14 cellular contexts compared by ENCODE assay signal in genomic region chr4:52996261-52997131, GRCh38.
DNase-seq lines count a peak whose midpoint lies in the region; ATAC-seq and TF ChIP-seq lines count a peak whose summit lies in the region.
"Had no signal": no experiment of that assay in that cellular context is flagged by ENCODE, and none has a peak within 500 bp of the region (broad histone marks: within the 10 kb centered on the region; RNA-seq: fewer than 3 reads in every experiment).

No MANE protein-coding gene starts in this region.

- no peak overlapping the region for H4K91ac ChIP-seq in IMR-90 (ENCODE audit: insufficient read depth, low read depth, low read length)

- H2BK120ac ChIP-seq in IMR-90 (ENCODE audit: low read depth, low read length) = no peak overlapping the region

- no peaks in the 10 kb centered on the region for H4K20me1 ChIP-seq in IMR-90 (ENCODE audit: insufficient read depth, low read length)

- TF ChIP-seq CTCF in IMR-90 (conservative IDR thresholded peaks at IDR 0.05; ENCODE audit: low read depth, low read length) (no peak), liver (IDR thresholded peaks at IDR 0.05; ENCODE audit: low read depth, low read length, missing input control) (no peak)
- no peak for TF ChIP-seq CTCF in CD4-positive, alpha-beta T cell (IDR thresholded peaks at IDR 0.05)

- no peaks in the 10 kb centered on the region for H3K9me3 Mint-ChIP-seq in CD4-positive, alpha-beta T cell
- H3K9me3 Mint-ChIP-seq: neural crest cell had no signal

- H3K79me1 ChIP-seq in IMR-90 (ENCODE audit: low read depth in 1 of 2, low read length in 2 of 2) = peaks cover 0 to 10% of the 10 kb centered on the region in 2 experiments; a peak in 1 of 4 replicates

- H3K18ac ChIP-seq in IMR-90 (ENCODE audit: low read depth, low read length) = peak overlapping the region; percentile 34; the same call in 1 of the 2 replicates

- no peak overlapping the region for H2BK5ac ChIP-seq in IMR-90 (ENCODE audit: low read depth, low read length, poor library complexity, severe bottlenecking)

- H3K4me1 Mint-ChIP-seq in CD4-positive, alpha-beta T cell (ENCODE audit: low read depth) = no peaks in the 10 kb centered on the region

- CTCF ChIA-PET in IMR-90 (lab: Yijun Ruan, JAX) = interaction anchor here (1.2 to 2.4 kb wide), 2 partner anchors 14 to 452 kb away, joined by 3 to 7 read pairs; no protein-coding TSS in a partner anchor
- CTCF ChIA-PET in CD4-positive, alpha-beta T cell (lab: Charles Lee) = interaction anchor here (0.5 kb wide), 1 partner anchor 19 kb away, joined by 3 read pairs; no protein-coding TSS in a partner anchor

- H3K9ac ChIP-seq in IMR-90 (ENCODE audit: low read depth, low read length) = no peak overlapping the region
- no peak overlapping the region for H3K9ac ChIP-seq in liver (ENCODE audit: low read depth in 1 of 2, low read length in 2 of 2)
- no peak overlapping the region for H3K9ac ChIP-seq in stomach smooth muscle (ENCODE audit: low read length in 2 of 2)

- peaks cover 15% of the 10 kb centered on the region for H3K9me1 ChIP-seq in IMR-90 (ENCODE audit: insufficient read depth, low read length)

- H3K4ac ChIP-seq in IMR-90 (ENCODE audit: low read depth, low read length) = peak overlapping the region; percentile 57; the same call in 1 of the 2 replicates

- peaks cover 4% of the 10 kb centered on the region for H3K36me3 Mint-ChIP-seq in CD4-positive, alpha-beta T cell (ENCODE audit: low read depth)

- dilution Hi-C loops in IMR-90 (cut with HindIII; ENCODE audit: low sequenced_read_pairs, unreplicated experiment) = no loop called here

- H4K5ac ChIP-seq in IMR-90 (ENCODE audit: low read depth, low read length) = no peak overlapping the region

- H3K27me3 ChIP-seq in IMR-90 (ENCODE audit: control insufficient read depth, insufficient read depth, low read length) (no peaks in the 10 kb centered on the region), liver (ENCODE audit: control insufficient read depth in 4 of 4, insufficient read depth in 4 of 4, low read length in 3 of 4) (no peaks in the 10 kb centered on the region), stomach smooth muscle (ENCODE audit: control insufficient read depth in 1 of 2, insufficient read depth in 2 of 2, low read length in 2 of 2) (no peaks in the 10 kb centered on the region)
- no peaks in the 10 kb centered on the region for H3K27me3 ChIP-seq in CD4-positive, alpha-beta T cell (ENCODE audit: control insufficient read depth, insufficient read depth, low read length)

- ATAC-seq in IMR-90 (ENCODE audit: low read depth) (peak; percentile 72), HG03342 (IDR thresholded peaks at IDR 0.05; ENCODE audit: unreplicated experiment) (no peak)
- no peak for ATAC-seq in CD4-positive, alpha-beta T cell (ENCODE audit: poor library complexity)

- peak overlapping the region; percentile 10; the same call in 1 of the 2 replicates for H3K23ac ChIP-seq in IMR-90 (ENCODE audit: low read depth, low read length)

- H2AK5ac ChIP-seq in IMR-90 (ENCODE audit: low read depth, low read length) = no peak overlapping the region

- H3K14ac ChIP-seq in IMR-90 (replicated peaks; ENCODE audit: low read depth, low read length) = peak overlapping the region; percentile 57

- H2BK15ac ChIP-seq in IMR-90 (ENCODE audit: low read depth, low read length) = no peak overlapping the region

- TF ChIP-seq POLR2A in IMR-90 (IDR thresholded peaks at IDR 0.05; ENCODE audit: low read depth, low read length) = no peak

- H3K27ac Mint-ChIP-seq in CD4-positive, alpha-beta T cell = no peak overlapping the region

- no TSS peak for BruUV-seq in IMR-90 (replicated peaks; lab: Mats Ljungman, UMichigan)

- H3K27me3 Mint-ChIP-seq in CD4-positive, alpha-beta T cell = no peaks in the 10 kb centered on the region

- peak overlapping the region; percentile 32; the same call in 1 of the 2 replicates for H2BK20ac ChIP-seq in IMR-90 (ENCODE audit: low read depth, low read length)

- in situ Hi-C loops in IMR-90 (cut with MboI; ENCODE audit: low sequenced_read_pairs) = no loop called here

- H3K9me3 ChIP-seq in IMR-90 (ENCODE audit: control insufficient read depth, insufficient read depth, low read length) (no peaks in the 10 kb centered on the region), liver (ENCODE audit: control insufficient read depth in 4 of 4, low read length in 3 of 4) (no peaks in the 10 kb centered on the region), stomach smooth muscle (ENCODE audit: control insufficient read depth in 2 of 2, low read length in 2 of 2) (no peaks in the 10 kb centered on the region)
- H3K9me3 ChIP-seq in CD4-positive, alpha-beta T cell (ENCODE audit: control insufficient read depth, low read length) = no peaks in the 10 kb centered on the region
- H3K9me3 ChIP-seq: Caco-2 had no signal

- H3K4me2 ChIP-seq in IMR-90 (ENCODE audit: low read depth, low read length) = peak overlapping the region; percentile 81

- H3K27ac ChIP-seq in IMR-90 (ENCODE audit: insufficient read depth, low read length) (peak overlapping the region; percentile 18; the same call in 1 of the 2 replicates), liver (ENCODE audit: low read depth in 1 of 2, low read length in 2 of 2) (no peak overlapping the region), stomach smooth muscle (ENCODE audit: low read length) (peak overlapping the region; percentile 73)
- H3K27ac ChIP-seq in CD4-positive, alpha-beta T cell (ENCODE audit: low read depth, low read length) = no peak overlapping the region

- POLR2A ChIA-PET in IMR-90 (lab: Charles Lee; ENCODE audit: unreplicated experiment) = no interaction called here
- POLR2A ChIA-PET in CD4-positive, alpha-beta T cell (lab: Charles Lee) = interaction anchor here (1.5 kb wide), 1 partner anchor 16 kb away, joined by 3 read pairs; no protein-coding TSS in a partner anchor

- DNase-seq in IMR-90 (peak; percentile 67), dermis blood vessel endothelial cell (peak; percentile 59), NCI-H2107 treated with DMSO at 0.1 percent for 48 hours (lab: John Stamatoyannopoulos, UW; ENCODE audit: unreplicated experiment) (no peak), epidermal melanocyte (ENCODE audit: insufficient read length, low spot score) (no peak)
- DNase-seq in CD4-positive, alpha-beta T cell = no peak
- DNase-seq: activated CD4-positive, alpha-beta T cell treated with anti-CD3 and anti-CD28 coated beads, Interleukin-2, amount 50 U/mL, for 1 hour; activated gamma-delta T cell; Caco-2; NCI-H526 treated with DMSO at 0.1 percent for 48 hours; stimulated activated CD4-positive, alpha-beta T cell treated with anti-CD3 and anti-CD28 coated beads, Interleukin-4, amount 100 ng/mL, for 24 hours had no signal

- H3K4me3 Mint-ChIP-seq in CD4-positive, alpha-beta T cell = no peak overlapping the region
- H3K4me3 Mint-ChIP-seq: neural crest cell had no signal

- TF ChIP-seq RAD21 in IMR-90 (IDR thresholded peaks at IDR 0.05; ENCODE audit: low read length) (no peak), liver (IDR thresholded peaks at IDR 0.05) (peak in 1 of 2 donors; percentile 23)

- H4K8ac ChIP-seq in IMR-90 (ENCODE audit: low read depth in 2 of 2, low read length in 2 of 2) = peak overlapping the region in 1 of 2 experiments; percentile 50; a peak in 1 of 4 replicates

- H3K4me1 ChIP-seq in IMR-90 (ENCODE audit: control insufficient read depth, insufficient read depth, low read length) (peaks cover 16% of the 10 kb centered on the region), liver (ENCODE audit: control insufficient read depth in 4 of 4, insufficient read depth in 4 of 4, low read length in 3 of 4) (no peaks in the 10 kb centered on the region), stomach smooth muscle (ENCODE audit: control insufficient read depth, insufficient read depth, low read length) (peaks cover 19% of the 10 kb centered on the region)
- H3K4me1 ChIP-seq: Caco-2 had no signal

- H3K56ac ChIP-seq in IMR-90 (ENCODE audit: extremely low read depth, insufficient read depth, low read length) = no peak overlapping the region

- 30% methylated on average over 2 of the region's 7 CpGs; no CpG with 5 or more reads in 1 of the 2 experiments for WGBS in IMR-90 (ENCODE audit: extremely low coverage in 2 of 2, insufficient read length in 1 of 2), 2 experiments
- WGBS in liver = 72% methylated on average over 7 of the region's 7 CpGs

- no peak overlapping the region for H2AK9ac ChIP-seq in IMR-90 (replicated peaks; ENCODE audit: low read depth, low read length, poor library complexity)

- intact Hi-C loops in IMR-90 (cut with micrococcal nuclease) = loop anchor here (5.0 kb wide), 1 partner anchor 1231 kb away; the partner anchor contains the start of gene PDGFRA
- intact Hi-C loops in CD4-positive, alpha-beta T cell (cut with DNase I, micrococcal nuclease) = no loop called here

- H3K36me3 ChIP-seq in IMR-90 (ENCODE audit: control insufficient read depth, insufficient read depth, low read length) (no peaks in the 10 kb centered on the region), liver (ENCODE audit: control insufficient read depth in 4 of 4, insufficient read depth in 3 of 4, low read depth in 1 of 4, low read length in 3 of 4) (no peaks in the 10 kb centered on the region), stomach smooth muscle (ENCODE audit: control insufficient read depth in 2 of 2, insufficient read depth in 2 of 2, low read length in 2 of 2) (no peaks in the 10 kb centered on the region)

- H3K4me3 ChIP-seq in IMR-90 (ENCODE audit: insufficient read depth, low read depth, low read length) = no peak overlapping the region
- H3K4me3 ChIP-seq in liver (ENCODE audit: low read depth in 1 of 3, low read length in 3 of 3) = no peak overlapping the region
- H3K4me3 ChIP-seq in stomach smooth muscle (ENCODE audit: low read length in 2 of 2) = peak overlapping the region in 1 of 2 donors; percentile 29

- H2AFZ ChIP-seq in IMR-90 (replicated peaks; ENCODE audit: low read length, poor library complexity) = peak overlapping the region; percentile 16

TF ChIP-seq in IMR-90, 13 proteins besides CTCF, POLR2A, EP300 and RAD21 (continues in another document):
- TF ChIP-seq SMC3 (IDR thresholded peaks at IDR 0.05; ENCODE audit: low read depth, low read length) = no peak
- TF ChIP-seq FOS (IDR thresholded peaks at IDR 0.05; ENCODE audit: low read depth, low read length) = no peak
- TF ChIP-seq RCOR1 (IDR thresholded peaks at IDR 0.05; ENCODE audit: insufficient replicate concordance, low read length) = no peak
- TF ChIP-seq BHLHE40 (IDR thresholded peaks at IDR 0.05; ENCODE audit: low read depth, low read length) = no peak
- TF ChIP-seq MAFK (IDR thresholded peaks at IDR 0.05; ENCODE audit: low read depth, low read length) = no peak
- TF ChIP-seq MAZ (IDR thresholded peaks at IDR 0.05; ENCODE audit: borderline replicate concordance, low read depth, low read length) = no peak

TF ChIP-seq in liver, 16 proteins besides CTCF, POLR2A, EP300 and RAD21:
- TF ChIP-seq NR2F2 (IDR thresholded peaks at IDR 0.05) (peak; percentile 100), ATF3 (IDR thresholded peaks at IDR 0.05) (no peak), RXRA (IDR thresholded peaks at IDR 0.05) (peak in 1 of 2 donors; percentile 41), SP1 (IDR thresholded peaks at IDR 0.05) (peak; percentile 78)

Comparison
In these comparisons a context has a peak if more than half of its experiments do, and no peak if none do; other contexts are left out.
1. DNase-seq: peak in IMR-90 (single experiment) and dermis blood vessel endothelial cell (single experiment); none in NCI-H2107 treated with DMSO at 0.1 percent for 48 hours (single experiment), CD4-positive, alpha-beta T cell (0 of 10) and epidermal melanocyte (single experiment).
2. H3K27ac ChIP-seq: peak in IMR-90 (single experiment) and stomach smooth muscle (single experiment); none in liver (0 of 2) and CD4-positive, alpha-beta T cell (single experiment).